Comparison of ENCODE assay signal across 8 cellular contexts in the genomic region with DNA sequence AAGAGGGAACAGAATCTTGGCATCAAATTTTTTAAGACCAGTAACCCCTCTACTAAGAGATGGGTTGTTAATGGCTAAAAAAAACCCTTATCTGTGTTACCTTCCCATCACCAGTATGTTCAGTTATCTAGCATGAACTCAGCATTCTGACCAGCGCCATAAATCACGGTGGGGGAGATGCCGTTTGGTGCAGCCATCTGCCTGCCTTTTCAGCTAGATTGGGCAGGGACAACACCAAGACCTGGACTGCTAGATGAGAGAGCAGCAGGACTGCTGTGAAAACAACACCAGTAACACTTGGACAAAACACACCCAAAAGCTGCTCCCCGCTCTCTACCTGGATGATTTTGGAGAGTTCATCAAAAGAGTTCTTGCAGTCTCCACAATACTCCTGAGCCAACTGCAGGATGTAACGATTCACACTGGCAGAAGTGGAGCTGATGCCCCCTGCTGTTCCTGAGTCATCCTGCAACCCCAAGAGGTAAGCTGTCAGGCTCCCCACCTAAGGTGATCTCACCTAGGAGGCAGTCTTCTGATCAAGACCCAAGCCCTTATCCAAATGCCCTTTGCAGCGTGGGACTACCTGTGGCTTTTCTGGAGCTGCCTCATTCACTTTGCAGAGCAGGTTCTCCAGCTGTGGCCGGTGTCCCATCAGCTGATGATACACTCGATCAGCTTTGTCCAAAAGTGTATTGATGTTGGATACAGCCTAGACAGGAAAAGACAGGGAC.
DNase-seq lines count a peak whose midpoint lies in the region; ATAC-seq lines count a peak whose summit lies in the region.

No MANE protein-coding gene starts in this region.

- H3K27ac Mint-ChIP-seq in activated T-cell treated with anti-CD3 and anti-CD28 coated beads, Interleukin-2, amount 50 U/mL, for 72 hours, result no peak overlapping the region
- H3K27ac Mint-ChIP-seq in stimulated activated naive CD8-positive, alpha-beta T cell treated with anti-CD3 and anti-CD28 coated beads, Interleukin-15, amount 100 ng/mL, for 72 hours, result peak overlapping the region in 1 of 2 donors; percentile 73

- no peaks in the 10 kb centered on the region for H3K9me3 Mint-ChIP-seq in activated T-cell treated with anti-CD3 and anti-CD28 coated beads, Interleukin-2, amount 50 U/mL, for 72 hours
- H3K9me3 Mint-ChIP-seq in stimulated activated naive CD8-positive, alpha-beta T cell treated with anti-CD3 and anti-CD28 coated beads, Interleukin-15, amount 100 ng/mL, for 72 hours, result no peaks in the 10 kb centered on the region

- no peaks in the 10 kb centered on the region for H3K4me1 Mint-ChIP-seq in activated T-cell treated with anti-CD3 and anti-CD28 coated beads, Interleukin-2, amount 50 U/mL, for 72 hours (ENCODE audit: low read depth)
- no peaks in the 10 kb centered on the region for H3K4me1 Mint-ChIP-seq in stimulated activated naive CD8-positive, alpha-beta T cell treated with anti-CD3 and anti-CD28 coated beads, Interleukin-15, amount 100 ng/mL, for 72 hours

- H3K27me3 ChIP-seq in iPS DF 6.9 (ENCODE audit: control insufficient read depth, insufficient read depth, low read length), result no peaks in the 10 kb centered on the region

- no peak overlapping the region for H3K4me3 Mint-ChIP-seq in activated T-cell treated with anti-CD3 and anti-CD28 coated beads, Interleukin-2, amount 50 U/mL, for 72 hours
- H3K4me3 Mint-ChIP-seq in stimulated activated naive CD8-positive, alpha-beta T cell treated with anti-CD3 and anti-CD28 coated beads, Interleukin-15, amount 100 ng/mL, for 72 hours, result no peak overlapping the region

- intact Hi-C loops in left cardiac atrium (cut with DNase I), result loop anchor here in 1 of 2 donors (5.0 kb wide), 1 partner anchor 39 kb away; no protein-coding TSS in a partner anchor
- intact Hi-C loops in Right ventricle myocardium superior (cut with DNase I), result no loop called here

- H3K4me1 ChIP-seq in iPS DF 6.9 (ENCODE audit: control insufficient read depth, insufficient read depth, low read length), result no peaks in the 10 kb centered on the region

- peaks cover 67% of the 10 kb centered on the region for H3K36me3 ChIP-seq in iPS DF 6.9 (ENCODE audit: control insufficient read depth, insufficient read depth, low read length)

- no peak for DNase-seq in left cardiac atrium
- DNase-seq in Right ventricle myocardium superior, result no peak
- peak; percentile 49 for DNase-seq in NCI-H1694 treated with DMSO at 0.1 percent for 48 hours (lab: John Stamatoyannopoulos, UW)
- DNase-seq in activated T-cell treated with anti-CD3 and anti-CD28 coated beads, Interleukin-2, amount 50 U/mL, for 72 hours, result peak; percentile 32 to 44
- peak; percentile 4 for DNase-seq in iPS DF 6.9 (ENCODE audit: low read depth, low spot score)
- DNase-seq in stimulated activated naive CD8-positive, alpha-beta T cell treated with anti-CD3 and anti-CD28 coated beads, Interleukin-15, amount 100 ng/mL, for 72 hours, result peak in 1 of 2 donors; percentile 34

- no peaks in the 10 kb centered on the region for H3K27me3 Mint-ChIP-seq in activated T-cell treated with anti-CD3 and anti-CD28 coated beads, Interleukin-2, amount 50 U/mL, for 72 hours (ENCODE audit: low read depth)
- H3K27me3 Mint-ChIP-seq in stimulated activated naive CD8-positive, alpha-beta T cell treated with anti-CD3 and anti-CD28 coated beads, Interleukin-15, amount 100 ng/mL, for 72 hours, result no peaks in the 10 kb centered on the region

- H3K4me3 ChIP-seq in iPS DF 6.9 (ENCODE audit: low read length), result no peak overlapping the region

- H3K9me3 ChIP-seq in iPS DF 6.9 (ENCODE audit: control insufficient read depth, insufficient read depth, low read length), result no peaks in the 10 kb centered on the region

- WGBS in iPS DF 6.9 (ENCODE audit: insufficient coverage, insufficient read length), result no CpG with 5 or more reads among the region's 8 CpGs

- H3K27ac ChIP-seq in iPS DF 6.9 (ENCODE audit: low read length), result no peak overlapping the region

- peaks cover 10 to 19% of the 10 kb centered on the region in 2 donors for H3K36me3 Mint-ChIP-seq in activated T-cell treated with anti-CD3 and anti-CD28 coated beads, Interleukin-2, amount 50 U/mL, for 72 hours (ENCODE audit: insufficient read depth in 2 of 2)

- peak; percentile 21 to 33 for ATAC-seq in left cardiac atrium
- no peak for ATAC-seq in Right ventricle myocardium superior (ENCODE audit: poor library complexity)
- ATAC-seq in activated T-cell treated with anti-CD3 and anti-CD28 coated beads, Interleukin-2, amount 50 U/mL, for 72 hours (replicated peaks in 1 of 2), result peak; percentile 56 to 59
- ATAC-seq in stimulated activated naive CD8-positive, alpha-beta T cell treated with anti-CD3 and anti-CD28 coated beads, Interleukin-15, amount 100 ng/mL, for 72 hours, result peak; percentile 80
- ATAC-seq in HG02623 (IDR thresholded peaks at IDR 0.05; ENCODE audit: unreplicated experiment), result no peak
- ATAC-seq in GM19395 (IDR thresholded peaks at IDR 0.05; ENCODE audit: unreplicated experiment), result no peak

Comparison
In these comparisons a context has a peak if more than half of its experiments do, and no peak if none do; other contexts are left out.
1. ATAC-seq: peak in left cardiac atrium (2 of 2), activated T-cell treated with anti-CD3 and anti-CD28 coated beads, Interleukin-2, amount 50 U/mL, for 72 hours (2 of 2) and stimulated activated naive CD8-positive, alpha-beta T cell treated with anti-CD3 and anti-CD28 coated beads, Interleukin-15, amount 100 ng/mL, for 72 hours (single experiment); none in Right ventricle myocardium superior (single experiment), HG02623 (single experiment) and GM19395 (single experiment).
2. DNase-seq: peak in NCI-H1694 treated with DMSO at 0.1 percent for 48 hours (single experiment), activated T-cell treated with anti-CD3 and anti-CD28 coated beads, Interleukin-2, amount 50 U/mL, for 72 hours (2 of 2) and iPS DF 6.9 (single experiment); none in left cardiac atrium (single experiment) and Right ventricle myocardium superior (single experiment).